Comparison of ENCODE assay signal across 20 cellular contexts in the genomic region with DNA sequence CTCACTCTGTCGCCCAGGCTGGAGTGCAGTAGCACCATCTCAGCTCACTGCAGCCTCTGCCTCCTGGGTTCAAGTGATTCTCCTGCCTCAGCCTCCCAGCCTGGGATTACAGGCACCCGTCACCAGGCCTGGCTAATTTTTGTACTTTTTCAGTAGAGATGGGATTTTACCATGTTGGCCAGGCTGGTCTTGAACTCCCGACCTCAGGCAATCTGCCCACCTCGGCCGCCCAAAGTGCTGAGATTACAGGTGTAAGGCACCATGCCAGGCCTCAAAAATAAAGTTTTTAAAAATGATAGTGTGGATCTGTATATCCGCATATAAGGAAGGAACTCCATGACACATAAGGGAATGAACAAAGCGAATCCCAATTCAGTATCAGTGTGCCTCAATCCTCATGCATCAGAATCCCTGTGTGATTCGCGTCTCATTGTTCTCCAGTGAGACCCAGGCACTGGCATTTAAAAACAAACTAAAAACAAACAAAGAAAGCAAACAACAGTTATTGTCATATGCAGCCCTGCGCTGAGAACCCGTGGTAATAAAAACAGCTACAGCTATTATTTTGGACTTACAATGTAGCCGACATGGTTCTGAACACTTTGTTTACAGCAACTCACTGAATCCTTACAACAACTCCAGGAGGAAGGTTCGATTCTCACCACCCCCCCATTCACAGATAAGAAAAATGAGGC. TPM values are rescaled to one million over a fixed set of nuclear protein-coding genes. Genes with fewer than 3 reads are reported as not detected.
DNase-seq lines count a peak whose midpoint lies in the region; ATAC-seq and TF ChIP-seq lines count a peak whose summit lies in the region.
"Had no signal": no experiment of that assay in that cellular context is flagged by ENCODE, and none has a peak within 500 bp of the region (broad histone marks: within the 10 kb centered on the region; RNA-seq: fewer than 3 reads in every experiment).

No MANE protein-coding gene starts in this region.

- in situ Hi-C loops in gastrocnemius medialis (cut with MboI; ENCODE audit: low sequenced_read_pairs in 4 of 4), result no loop called here

- H3K36me3 ChIP-seq in iPS-20b (ENCODE audit: insufficient read depth, low read depth, low read length), result no peaks in the 10 kb centered on the region
- no peaks in the 10 kb centered on the region for H3K36me3 ChIP-seq in smooth muscle cell (ENCODE audit: low read depth)
- H3K36me3 ChIP-seq in gastrocnemius medialis, result no peaks in the 10 kb centered on the region
- H3K36me3 ChIP-seq: BE2C, SJCRH30 had no signal

- H3K9ac ChIP-seq in H9 (ENCODE audit: extremely low read depth, insufficient read length, low read length) (no peak overlapping the region), iPS-20b (ENCODE audit: low read depth, low read length) (peak overlapping the region; percentile 13; the same call in 1 of the 2 replicates), smooth muscle cell (ENCODE audit: low read depth) (no peak overlapping the region)
- H3K9ac ChIP-seq: GM23248 had no signal

- intact Hi-C loops in gastrocnemius medialis (cut with DNase I; ENCODE audit: low total_unique reads), result no loop called here

- H3K4me3 ChIP-seq in iPS-20b (ENCODE audit: low read length), result no peak overlapping the region
- H3K4me3 ChIP-seq in smooth muscle cell, result no peak overlapping the region
- H3K4me3 ChIP-seq in gastrocnemius medialis, result no peak overlapping the region
- H3K4me3 ChIP-seq: GM23248, SJCRH30 had no signal

- H3K79me2 ChIP-seq in H9 (ENCODE audit: insufficient read depth, low read length) (no peaks in the 10 kb centered on the region), smooth muscle cell (ENCODE audit: low read depth) (no peaks in the 10 kb centered on the region)

- no peak for ATAC-seq in gastrocnemius medialis

- no peak overlapping the region for H2BK12ac ChIP-seq in H9 (ENCODE audit: insufficient read length, low read depth, low read length)

- no peaks in the 10 kb centered on the region for H4K20me1 ChIP-seq in H9 (ENCODE audit: control insufficient read depth, insufficient read depth, insufficient read length)
- H4K20me1 ChIP-seq in smooth muscle cell (ENCODE audit: low read depth), result no peaks in the 10 kb centered on the region

- DNase-seq in H9 (no peak), NCI-H345 treated with DMSO at 0.1 percent for 48 hours (lab: John Stamatoyannopoulos, UW; ENCODE audit: unreplicated experiment) (peak; percentile 14), smooth muscle cell (lab: John Stamatoyannopoulos, UW; ENCODE audit: unreplicated experiment) (no peak), gastrocnemius medialis (no peak), activated gamma-delta T cell treated with Interleukin-2 at 50 U/mL for 16 hours (no peak)
- DNase-seq in stimulated activated CD8-positive, alpha-beta memory T cell treated with anti-CD3 and anti-CD28 coated beads, Interleukin-4, amount 100 ng/mL, for 48 hours, result no peak
- DNase-seq: BE2C; Calu3; CD4-positive, alpha-beta T cell; DMS79 treated with DMSO at 0.1 percent for 48 hours; GM23248; KG1; NCI-H1694; NCI-H2107; NCI-H446; NCI-H69; NK-92 treated with Interleukin-12 subunit alpha and Interleukin-12 subunit beta, amount 100 ng/mL, for 24 hours; RPMI8226; SJCRH30 had no signal

- H4K5ac ChIP-seq in H9 (ENCODE audit: insufficient read length, low read depth, low read length), result no peak overlapping the region

- no peak overlapping the region for H2BK20ac ChIP-seq in H9 (ENCODE audit: low read depth, low read length, poor library complexity, severe bottlenecking)

- no peak overlapping the region for H2BK120ac ChIP-seq in H9 (ENCODE audit: low read depth, low read length, poor library complexity, severe bottlenecking)

- no peak overlapping the region for H3K23ac ChIP-seq in H9 (ENCODE audit: insufficient read length, low read depth, low read length)

- H3K27ac ChIP-seq in H9 (ENCODE audit: insufficient read length, low read depth, low read length) (no peak overlapping the region), iPS-20b (ENCODE audit: low read length) (no peak overlapping the region), smooth muscle cell (ENCODE audit: low read depth) (no peak overlapping the region), gastrocnemius medialis (no peak overlapping the region)
- H3K27ac ChIP-seq: GM23248, SJCRH30 had no signal

- no peak overlapping the region for H4K91ac ChIP-seq in H9 (ENCODE audit: insufficient read length, low read depth, low read length)

- no peaks in the 10 kb centered on the region; a peak in 2 of 5 replicates for H3K9me3 Mint-ChIP-seq in H9
- H3K9me3 Mint-ChIP-seq: CD4-positive, alpha-beta T cell had no signal

- H2BK15ac ChIP-seq in H9 (ENCODE audit: low read depth, low read length), result no peak overlapping the region

- H3K79me1 ChIP-seq in H9 (ENCODE audit: insufficient read depth, low read depth, low read length, poor library complexity, severe bottlenecking), result no peaks in the 10 kb centered on the region

- H3K4me1 ChIP-seq in H9 (ENCODE audit: insufficient read depth, low read length) (no peaks in the 10 kb centered on the region), iPS-20b (ENCODE audit: insufficient read depth, low read length) (peaks cover 4% of the 10 kb centered on the region; the same call in 1 of the 2 replicates), smooth muscle cell (ENCODE audit: low read depth) (no peaks in the 10 kb centered on the region), gastrocnemius medialis (peaks cover 3 to 8% of the 10 kb centered on the region in 2 donors)
- H3K4me1 ChIP-seq: BE2C, SJCRH30 had no signal

- no peak overlapping the region for H3K18ac ChIP-seq in H9 (ENCODE audit: insufficient read length, low read depth, low read length)

- H2AK5ac ChIP-seq in H9 (ENCODE audit: insufficient read length, low read length), result no peak overlapping the region

- no peak overlapping the region for H3K4ac ChIP-seq in H9 (ENCODE audit: low read depth, low read length)

- H3K36me3 Mint-ChIP-seq in H9 (ENCODE audit: insufficient read depth in 1 of 3, low read depth in 3 of 3), result no peaks in the 10 kb centered on the region

- H3K14ac ChIP-seq in H9 (ENCODE audit: insufficient read depth, low read length), result no peak overlapping the region

- no peak overlapping the region for H3T11ph ChIP-seq in H9 (ENCODE audit: low read length)

- no peak overlapping the region for H3K4me3 Mint-ChIP-seq in H9
- H3K4me3 Mint-ChIP-seq: CD4-positive, alpha-beta T cell had no signal

- H3K27ac Mint-ChIP-seq in H9, result peak overlapping the region in 2 of 3 experiments; percentile 67 to 69; a peak in 4 of 7 replicates
- H3K27ac Mint-ChIP-seq: CD4-positive, alpha-beta T cell had no signal

- H3K27me3 ChIP-seq in H9 (ENCODE audit: insufficient read depth, low read length) (no peaks in the 10 kb centered on the region), iPS-20b (ENCODE audit: insufficient read depth, low read length) (peaks cover 4% of the 10 kb centered on the region; the same call in 1 of the 2 replicates), smooth muscle cell (ENCODE audit: low read depth) (no peaks in the 10 kb centered on the region), gastrocnemius medialis (no peaks in the 10 kb centered on the region)
- H3K27me3 ChIP-seq: BE2C, SJCRH30 had no signal

- no peaks in the 10 kb centered on the region for H3F3A ChIP-seq in smooth muscle cell (ENCODE audit: low read depth)

- no peaks in the 10 kb centered on the region; the same call in 1 of the 2 replicates for H3K27me3 Mint-ChIP-seq in H9 (ENCODE audit: low read depth)

- TF ChIP-seq POLR2A in gastrocnemius medialis (IDR thresholded peaks at IDR 0.05), result no peak

- H2AFZ ChIP-seq in H9 (ENCODE audit: low read length), result no peak overlapping the region
- H2AFZ ChIP-seq in smooth muscle cell (ENCODE audit: low read depth), result peak overlapping the region; percentile 84
- H2AFZ ChIP-seq: GM23248 had no signal

- H2BK5ac ChIP-seq in H9 (ENCODE audit: insufficient read length, low read length), result no peak overlapping the region

- no peak overlapping the region for H3K56ac ChIP-seq in H9 (ENCODE audit: insufficient read length, low read depth, low read length)

- TF ChIP-seq CTCF in H9 (conservative IDR thresholded peaks at IDR 0.05) (no peak), smooth muscle cell (IDR thresholded peaks at IDR 0.05; ENCODE audit: borderline replicate concordance, insufficient read depth, poor library complexity, severe bottlenecking) (no peak), gastrocnemius medialis (IDR thresholded peaks at IDR 0.05 in 4 of 5, conservative IDR thresholded peaks at IDR 0.05 in 1 of 5) (no peak)

- H3K9me3 ChIP-seq in H9 (ENCODE audit: control insufficient read depth, low read depth, low read length) (no peaks in the 10 kb centered on the region), iPS-20b (ENCODE audit: insufficient read depth, low read depth, low read length) (no peaks in the 10 kb centered on the region), smooth muscle cell (replicated peaks; ENCODE audit: low read depth) (no peaks in the 10 kb centered on the region), gastrocnemius medialis (no peaks in the 10 kb centered on the region)
- H3K9me3 ChIP-seq: BE2C, SJCRH30 had no signal

- H3K4me2 ChIP-seq in H9 (ENCODE audit: insufficient read depth, insufficient read length, low read length) (no peak overlapping the region), smooth muscle cell (peak overlapping the region; percentile 48)

- no peak overlapping the region for H4K8ac ChIP-seq in H9 (replicated peaks; ENCODE audit: insufficient read length, low read depth, low read length)

- no CpG with 5 or more reads among the region's 13 CpGs for WGBS in H9 (ENCODE audit: extremely low coverage, insufficient read length, low lambda C conversion rate)
- WGBS in smooth muscle cell (ENCODE audit: low lambda C conversion rate), result 83% methylated on average over 13 of the region's 13 CpGs

- no peaks in the 10 kb centered on the region for H3K23me2 ChIP-seq in H9 (ENCODE audit: insufficient read length, low read depth, low read length, poor library complexity, severe bottlenecking)

- peaks cover 7 to 9% of the 10 kb centered on the region in 2 experiments for H3K4me1 Mint-ChIP-seq in H9

RNA-seq across cellular contexts. Expression of a gene that starts 54.1 kb away (rescaled TPM):
- total RNA-seq in H9 (2021), result 79.1 and 81.1 TPM in 2 replicates
- total RNA-seq in smooth muscle cell, result 16.9 and 19.6 TPM in 2 replicates
- 14.3 and 24.9 TPM in 2 replicates for polyA plus RNA-seq in smooth muscle cell
- 10 to 100 TPM; 39.8 to 61.3 (median 53.5) TPM for total RNA-seq in gastrocnemius medialis
